Comparison of ENCODE assay signal across 20 cellular contexts in the genomic region with DNA sequence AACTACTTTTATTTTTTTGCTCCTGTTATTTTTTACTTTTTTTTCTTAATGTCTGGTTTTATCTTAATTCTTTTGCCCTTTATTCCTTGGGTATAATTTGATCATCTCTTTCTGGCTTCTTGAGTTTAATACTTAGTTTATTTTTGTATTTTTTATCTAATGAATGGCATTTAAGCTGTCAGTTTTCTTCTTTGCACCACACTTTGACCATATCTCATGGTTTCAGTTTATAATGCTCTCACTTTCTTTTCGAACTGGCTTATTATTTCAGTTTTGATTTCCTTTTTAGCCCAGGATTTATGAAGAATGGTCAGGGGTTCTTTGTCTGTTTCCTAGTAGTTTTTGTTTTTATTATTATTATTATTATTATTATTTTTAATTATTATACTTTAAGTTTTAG. TPM values are rescaled to one million over a fixed set of nuclear protein-coding genes. Genes with fewer than 3 reads are reported as not detected.
DNase-seq lines count a peak whose midpoint lies in the region; ATAC-seq and TF ChIP-seq lines count a peak whose summit lies in the region.
"Had no signal": no experiment of that assay in that cellular context is flagged by ENCODE, and none has a peak within 500 bp of the region (broad histone marks: within the 10 kb centered on the region; RNA-seq: fewer than 3 reads in every experiment).

No MANE protein-coding gene starts in this region.

- peaks cover 1% of the 10 kb centered on the region for H3K9me3 Mint-ChIP-seq in activated naive CD8-positive, alpha-beta T cell treated with anti-CD3 and anti-CD28 coated beads, Interleukin-2, amount 10 ng/mL, durations not matched to agents 7 days and 5 days
- no peaks in the 10 kb centered on the region for H3K9me3 Mint-ChIP-seq in activated naive CD8-positive, alpha-beta T cell treated with anti-CD3 and anti-CD28 coated beads, Interleukin-2, amount 50 U/mL, for 24 hours
- no peaks in the 10 kb centered on the region for H3K9me3 Mint-ChIP-seq in natural killer cell treated with Interleukin-12 subunit alpha and Interleukin-12 subunit beta and Interleukin-15 and Interleukin-18, amount 100 ng/mL, for 72 hours
- peaks cover 10% of the 10 kb centered on the region for H3K9me3 Mint-ChIP-seq in endodermal cell

- POLR2A ChIA-PET in activated naive CD8-positive, alpha-beta T cell treated with anti-CD3 and anti-CD28 coated beads, Interleukin-2, amount 10 ng/mL, durations not matched to agents 7 days and 5 days (lab: Charles Lee): interaction anchor here (1.1 kb wide), 1 partner anchor 48 kb away, joined by 3 read pairs; no protein-coding TSS in a partner anchor

- H3K27me3 ChIP-seq in endodermal cell (ENCODE audit: control insufficient read depth, insufficient read depth, low read length, poor library complexity, severe bottlenecking): no peaks in the 10 kb centered on the region
- H3K27me3 ChIP-seq in suprapubic skin: no peaks in the 10 kb centered on the region
- H3K27me3 ChIP-seq: BLaER1, brain microvascular endothelial cell, MG63, testis had no signal

- no peak for TF ChIP-seq POLR2A in suprapubic skin (IDR thresholded peaks at IDR 0.05)

- no peak overlapping the region for H3K27ac ChIP-seq in endodermal cell (ENCODE audit: low read depth, low read length)
- H3K27ac ChIP-seq in suprapubic skin: no peak overlapping the region
- H3K27ac ChIP-seq: A549, BLaER1, brain microvascular endothelial cell, coronary artery, HL-60, testis had no signal

- peak overlapping the region; percentile 47 for H3K4me3 Mint-ChIP-seq in activated naive CD8-positive, alpha-beta T cell treated with anti-CD3 and anti-CD28 coated beads, Interleukin-2, amount 10 ng/mL, durations not matched to agents 7 days and 5 days
- no peak overlapping the region for H3K4me3 Mint-ChIP-seq in activated naive CD8-positive, alpha-beta T cell treated with anti-CD3 and anti-CD28 coated beads, Interleukin-2, amount 50 U/mL, for 24 hours
- H3K4me3 Mint-ChIP-seq in natural killer cell treated with Interleukin-12 subunit alpha and Interleukin-12 subunit beta and Interleukin-15 and Interleukin-18, amount 100 ng/mL, for 72 hours: no peak overlapping the region
- no peak overlapping the region for H3K4me3 Mint-ChIP-seq in endodermal cell

- TF ChIP-seq CTCF in endodermal cell (conservative IDR thresholded peaks at IDR 0.05) (no peak), suprapubic skin (IDR thresholded peaks at IDR 0.05) (no peak)

- ATAC-seq in activated naive CD8-positive, alpha-beta T cell treated with anti-CD3 and anti-CD28 coated beads, Interleukin-2, amount 10 ng/mL, durations not matched to agents 7 days and 5 days (ENCODE audit: low read depth): no peak
- ATAC-seq in activated naive CD8-positive, alpha-beta T cell treated with anti-CD3 and anti-CD28 coated beads, Interleukin-2, amount 50 U/mL, for 24 hours: no peak
- ATAC-seq in GM21526 (IDR thresholded peaks at IDR 0.05; ENCODE audit: low FRiP score, unreplicated experiment): peak; percentile 55
- peak; percentile 50 for ATAC-seq in HG03175 (IDR thresholded peaks at IDR 0.05; ENCODE audit: unreplicated experiment)
- no peak for ATAC-seq in natural killer cell treated with Interleukin-12 subunit alpha and Interleukin-12 subunit beta and Interleukin-15 and Interleukin-18, amount 100 ng/mL, for 72 hours
- ATAC-seq in GM18873 (IDR thresholded peaks at IDR 0.05; ENCODE audit: low FRiP score, unreplicated experiment): no peak
- ATAC-seq: A549; activated CD4-positive, CD25-positive, alpha-beta regulatory T cell treated with anti-CD3 and anti-CD28 coated beads, Interleukin-2, amount 50 U/mL, for 24 hours had no signal

- no peak for TF ChIP-seq EP300 in suprapubic skin (IDR thresholded peaks at IDR 0.05)

- no peaks in the 10 kb centered on the region for H3K27me3 Mint-ChIP-seq in activated naive CD8-positive, alpha-beta T cell treated with anti-CD3 and anti-CD28 coated beads, Interleukin-2, amount 10 ng/mL, durations not matched to agents 7 days and 5 days
- H3K27me3 Mint-ChIP-seq in activated naive CD8-positive, alpha-beta T cell treated with anti-CD3 and anti-CD28 coated beads, Interleukin-2, amount 50 U/mL, for 24 hours: no peaks in the 10 kb centered on the region
- H3K27me3 Mint-ChIP-seq in natural killer cell treated with Interleukin-12 subunit alpha and Interleukin-12 subunit beta and Interleukin-15 and Interleukin-18, amount 100 ng/mL, for 72 hours: no peaks in the 10 kb centered on the region
- no peaks in the 10 kb centered on the region for H3K27me3 Mint-ChIP-seq in endodermal cell (ENCODE audit: insufficient read depth)

- H3K9ac ChIP-seq in endodermal cell (ENCODE audit: extremely low read depth, low read length, poor library complexity, severe bottlenecking): no peak overlapping the region
- H3K9ac ChIP-seq: BLaER1 had no signal

- DNase-seq in activated naive CD8-positive, alpha-beta T cell treated with anti-CD3 and anti-CD28 coated beads, Interleukin-2, amount 10 ng/mL, durations not matched to agents 7 days and 5 days: no peak
- DNase-seq in activated naive CD8-positive, alpha-beta T cell treated with anti-CD3 and anti-CD28 coated beads, Interleukin-2, amount 50 U/mL, for 24 hours: no peak
- no peak for DNase-seq in natural killer cell treated with Interleukin-12 subunit alpha and Interleukin-12 subunit beta and Interleukin-15 and Interleukin-18, amount 100 ng/mL, for 72 hours (ENCODE audit: low spot score)
- DNase-seq in endodermal cell (no peak), suprapubic skin (ENCODE audit: low spot score in 2 of 2) (no peak)
- DNase-seq: brain microvascular endothelial cell, Calu3, MG63, NCI-H1930, NCI-H446, RPMI8226, testis had no signal

- H3K4me1 ChIP-seq in endodermal cell (ENCODE audit: control insufficient read depth, insufficient read depth, low read length): no peaks in the 10 kb centered on the region
- peaks cover 4% of the 10 kb centered on the region for H3K4me1 ChIP-seq in suprapubic skin
- H3K4me1 ChIP-seq: A549, BLaER1, testis had no signal

- H3K27ac Mint-ChIP-seq in activated naive CD8-positive, alpha-beta T cell treated with anti-CD3 and anti-CD28 coated beads, Interleukin-2, amount 10 ng/mL, durations not matched to agents 7 days and 5 days: no peak overlapping the region
- H3K27ac Mint-ChIP-seq in activated naive CD8-positive, alpha-beta T cell treated with anti-CD3 and anti-CD28 coated beads, Interleukin-2, amount 50 U/mL, for 24 hours: no peak overlapping the region
- peak overlapping the region; percentile 26 to 67 for H3K27ac Mint-ChIP-seq in natural killer cell treated with Interleukin-12 subunit alpha and Interleukin-12 subunit beta and Interleukin-15 and Interleukin-18, amount 100 ng/mL, for 72 hours
- no peak overlapping the region for H3K27ac Mint-ChIP-seq in endodermal cell

- H3K9me3 ChIP-seq in endodermal cell (ENCODE audit: control insufficient read depth, low read length) (peaks cover 9% of the 10 kb centered on the region), suprapubic skin (no peaks in the 10 kb centered on the region)
- H3K9me3 ChIP-seq: A549, MG63, testis had no signal

- H3K4me1 Mint-ChIP-seq in activated naive CD8-positive, alpha-beta T cell treated with anti-CD3 and anti-CD28 coated beads, Interleukin-2, amount 10 ng/mL, durations not matched to agents 7 days and 5 days: peaks cover 15% of the 10 kb centered on the region
- peaks cover 23% of the 10 kb centered on the region for H3K4me1 Mint-ChIP-seq in activated naive CD8-positive, alpha-beta T cell treated with anti-CD3 and anti-CD28 coated beads, Interleukin-2, amount 50 U/mL, for 24 hours
- H3K4me1 Mint-ChIP-seq in natural killer cell treated with Interleukin-12 subunit alpha and Interleukin-12 subunit beta and Interleukin-15 and Interleukin-18, amount 100 ng/mL, for 72 hours (ENCODE audit: low read depth in 2 of 2): peaks cover 7 to 18% of the 10 kb centered on the region in 2 donors
- no peaks in the 10 kb centered on the region for H3K4me1 Mint-ChIP-seq in endodermal cell

- H3K36me3 Mint-ChIP-seq in activated naive CD8-positive, alpha-beta T cell treated with anti-CD3 and anti-CD28 coated beads, Interleukin-2, amount 10 ng/mL, durations not matched to agents 7 days and 5 days: peaks cover 21% of the 10 kb centered on the region
- H3K36me3 Mint-ChIP-seq in activated naive CD8-positive, alpha-beta T cell treated with anti-CD3 and anti-CD28 coated beads, Interleukin-2, amount 50 U/mL, for 24 hours (ENCODE audit: low read depth): peaks cover 41% of the 10 kb centered on the region
- H3K36me3 Mint-ChIP-seq in natural killer cell treated with Interleukin-12 subunit alpha and Interleukin-12 subunit beta and Interleukin-15 and Interleukin-18, amount 100 ng/mL, for 72 hours: peaks cover 6% of the 10 kb centered on the region
- H3K36me3 Mint-ChIP-seq in endodermal cell (ENCODE audit: low read depth): peaks cover 56% of the 10 kb centered on the region

- H3K36me3 ChIP-seq in endodermal cell (ENCODE audit: control insufficient read depth, insufficient read depth, low read length): peaks cover 31% of the 10 kb centered on the region
- H3K36me3 ChIP-seq in suprapubic skin: peaks cover 8% of the 10 kb centered on the region

- WGBS in endodermal cell (ENCODE audit: insufficient coverage in 1 of 2, insufficient read length in 1 of 2), 2 experiments: 100% methylated on average over 1 of the region's 1 CpG; no CpG with 5 or more reads in 1 of the 2 experiments
- 90% methylated on average over 1 of the region's 1 CpG for WGBS in suprapubic skin

- H3K4me3 ChIP-seq in endodermal cell (ENCODE audit: low read length) (no peak overlapping the region), suprapubic skin (no peak overlapping the region)
- H3K4me3 ChIP-seq: A549, BLaER1, coronary artery, MG63, testis had no signal

RNA-seq across cellular contexts. Expression of a gene that starts 48.3 kb away (rescaled TPM):
- 10 to 100 TPM; 12.3 to 14.4 TPM for total RNA-seq in activated naive CD8-positive, alpha-beta T cell treated with anti-CD3 and anti-CD28 coated beads, Interleukin-2, amount 10 ng/mL, durations not matched to agents 7 days and 5 days
- total RNA-seq in natural killer cell treated with Interleukin-12 subunit alpha and Interleukin-12 subunit beta and Interleukin-15 and Interleukin-18, amount 100 ng/mL, for 72 hours: 10 to 100 TPM; 15.5 to 22.6 TPM
- total RNA-seq in endodermal cell (10 to 100 TPM; 66.5 to 82.0 TPM), suprapubic skin (10 to 100 TPM; 27.0 to 89.0 (median 49.5) TPM)
- polyA plus RNA-seq in endodermal cell (2013, experiment 1 of 2): 40.1 TPM
- 40.0 TPM for polyA plus RNA-seq in endodermal cell (2013, experiment 2 of 2)

Comparison
In these comparisons a context has a peak if more than half of its experiments do, and no peak if none do; other contexts are left out.
1. ATAC-seq: peak in GM21526 (single experiment) and HG03175 (single experiment); none in activated naive CD8-positive, alpha-beta T cell treated with anti-CD3 and anti-CD28 coated beads, Interleukin-2, amount 10 ng/mL, durations not matched to agents 7 days and 5 days (single experiment), activated naive CD8-positive, alpha-beta T cell treated with anti-CD3 and anti-CD28 coated beads, Interleukin-2, amount 50 U/mL, for 24 hours (single experiment), natural killer cell treated with Interleukin-12 subunit alpha and Interleukin-12 subunit beta and Interleukin-15 and Interleukin-18, amount 100 ng/mL, for 72 hours (0 of 2) and GM18873 (single experiment).
2. H3K27ac Mint-ChIP-seq: peak in natural killer cell treated with Interleukin-12 subunit alpha and Interleukin-12 subunit beta and Interleukin-15 and Interleukin-18, amount 100 ng/mL, for 72 hours (2 of 2); none in activated naive CD8-positive, alpha-beta T cell treated with anti-CD3 and anti-CD28 coated beads, Interleukin-2, amount 10 ng/mL, durations not matched to agents 7 days and 5 days (single experiment), activated naive CD8-positive, alpha-beta T cell treated with anti-CD3 and anti-CD28 coated beads, Interleukin-2, amount 50 U/mL, for 24 hours (single experiment) and endodermal cell (single experiment).